ENCODE assay signal across 7 cellular contexts in genomic region chr16:54467398-54467797, GRCh38.
"Had no signal": no experiment of that assay in that cellular context is flagged by ENCODE, and none has a peak within 500 bp of the region (broad histone marks: within the 10 kb centered on the region; RNA-seq: fewer than 3 reads in every experiment).

No MANE protein-coding gene starts in this region.

- DNase-seq: IMR-90, KBM-7, KG1 had no signal

- H3K27me3 Mint-ChIP-seq: IgD-negative memory B cell had no signal

- H3K27ac ChIP-seq: HL-60 had no signal

- H3K4me3 ChIP-seq: K562 had no signal

- H3K4me3 Mint-ChIP-seq: IgD-negative memory B cell had no signal

- FAIRE-seq: HTR-8/SVneo, K562 had no signal

- H3K27ac Mint-ChIP-seq: IgD-negative memory B cell had no signal

- H3K36me3 Mint-ChIP-seq: IgD-negative memory B cell had no signal

- ATAC-seq: K562 had no signal

- H3K4me1 Mint-ChIP-seq: IgD-negative memory B cell had no signal
